19 cellular contexts compared by ENCODE assay signal in genomic region chr2:181806039-181806392, GRCh38.
A peak's percentile ranks its signal among the peaks of the same experiment; 100 is the strongest.
DNase-seq lines count a peak whose midpoint lies in the region; ATAC-seq, FAIRE-seq and TF ChIP-seq lines count a peak whose summit lies in the region.
"Had no signal": no experiment of that assay in that cellular context is flagged by ENCODE, and none has a peak within 500 bp of the region (broad histone marks: within the 10 kb centered on the region; RNA-seq: fewer than 3 reads in every experiment).

No MANE protein-coding gene starts in this region.

- H3K36me3 ChIP-seq in GM23338 (ENCODE audit: insufficient read depth) (no peaks in the 10 kb centered on the region), astrocyte (ENCODE audit: insufficient read depth, low read length) (no peaks in the 10 kb centered on the region), keratinocyte (ENCODE audit: control insufficient read depth in 2 of 2, extremely low read depth in 1 of 2, insufficient read depth in 2 of 2, low read length in 2 of 2) (no peaks in the 10 kb centered on the region), testis (ENCODE audit: low read depth, missing control alignments) (no peaks in the 10 kb centered on the region)
- H3K36me3 ChIP-seq: Peyer's patch had no signal

- ATAC-seq in GM23338, result no peak
- no peak for ATAC-seq in HG03354 (IDR thresholded peaks at IDR 0.05; ENCODE audit: poor library complexity, severe bottlenecking, unreplicated experiment)
- ATAC-seq: left ventricle myocardium superior; stimulated activated effector memory CD8-positive, alpha-beta T cell treated with anti-CD3 and anti-CD28 coated beads, Interleukin-12 subunit alpha, Interleukin-12 subunit beta, amount 100 ng/mL, for 72 hours had no signal

- no peak overlapping the region for H3K4me3 Mint-ChIP-seq in GM23338
- H3K4me3 Mint-ChIP-seq in astrocyte (ENCODE audit: unreplicated experiment), result no peak overlapping the region
- H3K4me3 Mint-ChIP-seq: activated B cell treated with CpG ODN at 0.5 μM for 24 hours; naive B cell; stimulated activated effector memory CD8-positive, alpha-beta T cell treated with anti-CD3 and anti-CD28 coated beads, Interleukin-12 subunit alpha, Interleukin-12 subunit beta, amount 100 ng/mL, for 72 hours had no signal

- H3K79me2 ChIP-seq in GM23338 (replicated peaks; ENCODE audit: insufficient read depth) (no peaks in the 10 kb centered on the region), astrocyte (ENCODE audit: insufficient read depth, low read length) (no peaks in the 10 kb centered on the region), keratinocyte (ENCODE audit: control insufficient read depth, insufficient read depth, low read length) (no peaks in the 10 kb centered on the region)

- peaks cover 1% of the 10 kb centered on the region for H3K27me3 Mint-ChIP-seq in GM23338 (ENCODE audit: insufficient read depth, low read depth, poor library complexity)
- H3K27me3 Mint-ChIP-seq in astrocyte (ENCODE audit: low read depth, unreplicated experiment), result no peaks in the 10 kb centered on the region

- peak overlapping the region; percentile 59 for H3K9ac ChIP-seq in astrocyte (ENCODE audit: low read length)
- H3K9ac ChIP-seq in keratinocyte (ENCODE audit: control insufficient read depth, extremely low read depth, insufficient read depth, low read length), result no peak overlapping the region

- dilution Hi-C loops in keratinocyte (cut with MboI; ENCODE audit: extremely low pct_ligation_motif_present, low sequenced_read_pairs), result no loop called here

- H3K4me3 ChIP-seq in GM23338 (no peak overlapping the region), astrocyte (ENCODE audit: insufficient read depth, low read depth, low read length) (no peak overlapping the region), keratinocyte (ENCODE audit: control insufficient read depth in 2 of 3, extremely low read depth in 1 of 3, insufficient read depth in 2 of 3, low read depth in 1 of 3, low read length in 3 of 3) (no peak overlapping the region), testis (no peak overlapping the region)
- H3K4me3 ChIP-seq: Peyer's patch had no signal

- H3K9me1 ChIP-seq in keratinocyte (ENCODE audit: control insufficient read depth, extremely low read depth, insufficient read depth, low read length), result no peaks in the 10 kb centered on the region

- H3K9me3 ChIP-seq in astrocyte (ENCODE audit: insufficient read depth, low read depth, low read length), result no peaks in the 10 kb centered on the region
- no peaks in the 10 kb centered on the region for H3K9me3 ChIP-seq in keratinocyte (ENCODE audit: control insufficient read depth, low read depth, low read length)
- H3K9me3 ChIP-seq in testis, result no peaks in the 10 kb centered on the region
- H3K9me3 ChIP-seq: Peyer's patch had no signal

- no peaks in the 10 kb centered on the region for H3F3A ChIP-seq in GM23338 (replicated peaks; ENCODE audit: low read depth)

- H3K4me2 ChIP-seq in GM23338 (no peak overlapping the region), astrocyte (ENCODE audit: low read length) (peak overlapping the region; percentile 52), keratinocyte (ENCODE audit: control insufficient read depth, extremely low read depth, insufficient read depth, low read depth, low read length) (no peak overlapping the region)

- no peaks in the 10 kb centered on the region for H3K36me3 Mint-ChIP-seq in GM23338 (ENCODE audit: low read depth)
- no peaks in the 10 kb centered on the region for H3K36me3 Mint-ChIP-seq in astrocyte (ENCODE audit: low read depth, unreplicated experiment)
- H3K36me3 Mint-ChIP-seq: naive B cell; stimulated activated effector memory CD8-positive, alpha-beta T cell treated with anti-CD3 and anti-CD28 coated beads, Interleukin-12 subunit alpha, Interleukin-12 subunit beta, amount 100 ng/mL, for 72 hours had no signal

- H3K27ac Mint-ChIP-seq in GM23338 (no peak overlapping the region), astrocyte (ENCODE audit: unreplicated experiment) (peak overlapping the region; percentile 71)
- H3K27ac Mint-ChIP-seq: activated B cell treated with CpG ODN at 0.5 μM for 24 hours; stimulated activated effector memory CD8-positive, alpha-beta T cell treated with anti-CD3 and anti-CD28 coated beads, Interleukin-12 subunit alpha, Interleukin-12 subunit beta, amount 100 ng/mL, for 72 hours had no signal

- TF ChIP-seq CTCF in GM23338 (conservative IDR thresholded peaks at IDR 0.05; ENCODE audit: low read depth in 2 of 2) (no peak), astrocyte (IDR thresholded peaks at IDR 0.05; ENCODE audit: insufficient read depth, low read depth, low read length) (no peak), keratinocyte (optimal IDR thresholded peaks at IDR 0.05 in 1 of 3, IDR thresholded peaks at IDR 0.05 in 1 of 3, conservative IDR thresholded peaks at IDR 0.05 in 1 of 3; ENCODE audit: extremely low read depth in 1 of 3, insufficient read depth in 2 of 3, low read length in 3 of 3) (no peak), testis (IDR thresholded peaks at IDR 0.05) (no peak)

- no peak for DNase-seq in GM23338 (ENCODE audit: low spot score)
- DNase-seq in astrocyte (ENCODE audit: low read depth), result peak; percentile 15
- DNase-seq in keratinocyte (ENCODE audit: low read depth, low spot score), result no peak
- DNase-seq in testis, result peak; percentile 32
- no peak for DNase-seq in cortex of kidney (lab: John Stamatoyannopoulos, UW)
- no peak for DNase-seq in COR-L47 (lab: John Stamatoyannopoulos, UW)
- DNase-seq: activated B cell treated with CpG ODN at 0.5 μM for 24 hours, activated gamma-delta T cell treated with Interleukin-2 at 50 U/mL for 16 hours, DND-41, left ventricle myocardium superior, naive B cell, NCI-H187, NCI-H524, Peyer's patch, retina, T-helper 1 cell had no signal

- no peaks in the 10 kb centered on the region for H3K27me3 ChIP-seq in GM23338 (ENCODE audit: insufficient read depth)
- H3K27me3 ChIP-seq in astrocyte (ENCODE audit: insufficient read depth, low read length), result no peaks in the 10 kb centered on the region
- no peaks in the 10 kb centered on the region for H3K27me3 ChIP-seq in keratinocyte (ENCODE audit: control insufficient read depth, extremely low read depth, insufficient read depth, low read length)
- H3K27me3 ChIP-seq in testis, result no peaks in the 10 kb centered on the region
- H3K27me3 ChIP-seq: Peyer's patch had no signal

- H3K4me1 ChIP-seq in GM23338 (ENCODE audit: insufficient read depth) (peaks cover 10% of the 10 kb centered on the region; the same call in 1 of the 2 replicates), astrocyte (ENCODE audit: insufficient read depth, low read length) (peaks cover 32% of the 10 kb centered on the region), keratinocyte (ENCODE audit: control insufficient read depth, extremely low read depth, insufficient read depth, low read length) (peaks cover 15% of the 10 kb centered on the region), testis (peaks cover 2% of the 10 kb centered on the region)

- H3K27ac ChIP-seq in GM23338 (ENCODE audit: low read depth), result no peak overlapping the region
- H3K27ac ChIP-seq in astrocyte (ENCODE audit: low read depth, low read length), result peak overlapping the region; percentile 90
- H3K27ac ChIP-seq in keratinocyte (ENCODE audit: control insufficient read depth, insufficient read depth, low read length), result no peak overlapping the region
- no peak overlapping the region for H3K27ac ChIP-seq in testis
- H3K27ac ChIP-seq: C4-2B, Peyer's patch had no signal

- TF ChIP-seq POLR2A in testis (IDR thresholded peaks at IDR 0.05), result no peak

- H4K20me1 ChIP-seq in GM23338 (replicated peaks; ENCODE audit: insufficient read depth) (no peaks in the 10 kb centered on the region), astrocyte (ENCODE audit: insufficient read depth, low read length) (no peaks in the 10 kb centered on the region), keratinocyte (ENCODE audit: control insufficient read depth, extremely low read depth, insufficient read depth, low read length) (no peaks in the 10 kb centered on the region)

- H3K9me3 Mint-ChIP-seq in GM23338 (no peaks in the 10 kb centered on the region; the same call in 2 of the 3 replicates), astrocyte (ENCODE audit: unreplicated experiment) (peaks cover 10% of the 10 kb centered on the region)
- H3K9me3 Mint-ChIP-seq: activated B cell treated with CpG ODN at 0.5 μM for 24 hours; stimulated activated effector memory CD8-positive, alpha-beta T cell treated with anti-CD3 and anti-CD28 coated beads, Interleukin-12 subunit alpha, Interleukin-12 subunit beta, amount 100 ng/mL, for 72 hours had no signal

- peak overlapping the region; percentile 63; the same call in 1 of the 2 replicates for H2AFZ ChIP-seq in GM23338
- peak overlapping the region; percentile 80 for H2AFZ ChIP-seq in astrocyte (ENCODE audit: low read depth, low read length)
- peak overlapping the region; percentile 29 for H2AFZ ChIP-seq in keratinocyte (ENCODE audit: control insufficient read depth, low read length)

- FAIRE-seq in astrocyte (lab: Jason Lieb, UNC) (no peak), keratinocyte (lab: Jason Lieb, UNC) (no peak)

- peaks cover 17% of the 10 kb centered on the region for H3K4me1 Mint-ChIP-seq in GM23338
- H3K4me1 Mint-ChIP-seq in astrocyte (ENCODE audit: low read depth, unreplicated experiment), result peaks cover 37% of the 10 kb centered on the region
- H3K4me1 Mint-ChIP-seq: stimulated activated effector memory CD8-positive, alpha-beta T cell treated with anti-CD3 and anti-CD28 coated beads, Interleukin-12 subunit alpha, Interleukin-12 subunit beta, amount 100 ng/mL, for 72 hours had no signal

- intact Hi-C loops in testis (cut with DNase I; ENCODE audit: low total_unique reads), result no loop called here

- WGBS in testis, 2 donors, result 13 to 24% methylated on average over 1 of the region's 1 CpG

- H3K9me2 ChIP-seq in GM23338 (ENCODE audit: insufficient read depth), result peaks cover 6% of the 10 kb centered on the region

TF ChIP-seq in GM23338, 12 proteins besides CTCF, POLR2A, EP300 and RAD21 (continues in another document):
- no peak for TF ChIP-seq STAT1 (IDR thresholded peaks at IDR 0.05; ENCODE audit: unreplicated experiment)
- no peak for TF ChIP-seq NANOG (IDR thresholded peaks at IDR 0.05; ENCODE audit: borderline replicate concordance)

Comparison
In these comparisons a context has a peak if more than half of its experiments do, and no peak if none do; other contexts are left out.
1. DNase-seq: peak in astrocyte (single experiment) and testis (single experiment); none in GM23338 (single experiment), keratinocyte (single experiment), cortex of kidney (single experiment) and COR-L47 (single experiment).
2. H2AFZ ChIP-seq: peak in every context shown above with its lines; median percentile 80 in astrocyte; 63 in GM23338; 29 in keratinocyte.